In genomic region chr2:238097988-238098853, GRCh38 we compare ENCODE assay signal across 9 cellular contexts. TPM values are rescaled to one million over a fixed set of nuclear protein-coding genes. Genes with fewer than 3 reads are reported as not detected.
DNase-seq lines count a peak whose midpoint lies in the region; ATAC-seq, FAIRE-seq and TF ChIP-seq lines count a peak whose summit lies in the region.
"Had no signal": no experiment of that assay in that cellular context is flagged by ENCODE, and none has a peak within 500 bp of the region (broad histone marks: within the 10 kb centered on the region; RNA-seq: fewer than 3 reads in every experiment).

No MANE protein-coding gene starts in this region.

- intact Hi-C loops in kidney (cut with DNase I) = no loop called here

- H3K9me3 ChIP-seq in kidney (ENCODE audit: control insufficient read depth in 1 of 2, low read length in 2 of 2) = no peaks in the 10 kb centered on the region
- H3K9me3 ChIP-seq: ascending aorta had no signal

- peak overlapping the region; percentile 53 for H3K27ac Mint-ChIP-seq in activated naive CD8-positive, alpha-beta T cell treated with anti-CD3 and anti-CD28 coated beads, Interleukin-2, amount 50 U/mL, for 24 hours

- H3K36me3 Mint-ChIP-seq in activated naive CD8-positive, alpha-beta T cell treated with anti-CD3 and anti-CD28 coated beads, Interleukin-2, amount 50 U/mL, for 24 hours (ENCODE audit: low read depth) = peaks cover 18% of the 10 kb centered on the region

- no peak overlapping the region for H3K9ac ChIP-seq in kidney (ENCODE audit: low read length in 2 of 2)

- H3K4me1 Mint-ChIP-seq in activated naive CD8-positive, alpha-beta T cell treated with anti-CD3 and anti-CD28 coated beads, Interleukin-2, amount 50 U/mL, for 24 hours = peaks cover 13% of the 10 kb centered on the region

- peaks cover 0 to 2% of the 10 kb centered on the region in 2 donors for H3K36me3 ChIP-seq in kidney (ENCODE audit: control insufficient read depth in 1 of 2, insufficient read depth in 2 of 2, low read length in 2 of 2)
- H3K36me3 ChIP-seq: ascending aorta had no signal

- peak; percentile 25 to 29 for ATAC-seq in activated CD4-positive, CD25-positive, alpha-beta regulatory T cell treated with anti-CD3 and anti-CD28 coated beads, Interleukin-2, amount 50 U/mL, for 24 hours
- ATAC-seq in GM21619 (IDR thresholded peaks at IDR 0.05; ENCODE audit: unreplicated experiment) = peak; percentile 82
- peak; percentile 4 for ATAC-seq in activated naive CD8-positive, alpha-beta T cell treated with anti-CD3 and anti-CD28 coated beads, Interleukin-2, amount 50 U/mL, for 24 hours

- no peak for TF ChIP-seq CTCF in kidney (IDR thresholded peaks at IDR 0.05; ENCODE audit: borderline replicate concordance, extremely low read depth, insufficient read depth)

- H3K4me1 ChIP-seq in kidney (ENCODE audit: control insufficient read depth in 1 of 2, insufficient read depth in 1 of 2, low read depth in 1 of 2, low read length in 2 of 2) = no peaks in the 10 kb centered on the region
- H3K4me1 ChIP-seq: ascending aorta had no signal

- DNase-seq in activated CD4-positive, CD25-positive, alpha-beta regulatory T cell treated with anti-CD3 and anti-CD28 coated beads, Interleukin-2, amount 50 U/mL, for 72 hours = no peak
- peak; percentile 62 for DNase-seq in NCI-H1048 (lab: John Stamatoyannopoulos, UW)
- DNase-seq in activated naive CD8-positive, alpha-beta T cell treated with anti-CD3 and anti-CD28 coated beads, Interleukin-2, amount 50 U/mL, for 24 hours = no peak
- peak; percentile 66 for DNase-seq in kidney
- peak; percentile 78 for DNase-seq in urothelium cell line (ENCODE audit: low spot score)
- no peak for DNase-seq in activated CD4-positive, CD25-positive, alpha-beta regulatory T cell (lab: John Stamatoyannopoulos, UW)

- H3K27me3 Mint-ChIP-seq in activated naive CD8-positive, alpha-beta T cell treated with anti-CD3 and anti-CD28 coated beads, Interleukin-2, amount 50 U/mL, for 24 hours = no peaks in the 10 kb centered on the region

- no peak overlapping the region for H3K4me3 Mint-ChIP-seq in activated naive CD8-positive, alpha-beta T cell treated with anti-CD3 and anti-CD28 coated beads, Interleukin-2, amount 50 U/mL, for 24 hours

- no peak overlapping the region for H3K27ac ChIP-seq in kidney (ENCODE audit: low read depth in 2 of 2, low read length in 2 of 2)
- H3K27ac ChIP-seq: ascending aorta had no signal

- H3K9me3 Mint-ChIP-seq in activated naive CD8-positive, alpha-beta T cell treated with anti-CD3 and anti-CD28 coated beads, Interleukin-2, amount 50 U/mL, for 24 hours = no peaks in the 10 kb centered on the region

- no peak for FAIRE-seq in kidney (lab: Jason Lieb, UNC)
- FAIRE-seq in urothelium cell line (lab: Jason Lieb, UNC) = peak; percentile 53

- no peak overlapping the region for H3K4me3 ChIP-seq in kidney (ENCODE audit: low read length in 2 of 2)
- H3K4me3 ChIP-seq: ascending aorta had no signal

RNA-seq across cellular contexts. Expression of gene ESPNL, which starts 1.9 kb away (rescaled TPM):
- 2.7 TPM for total RNA-seq in kidney
- polyA plus RNA-seq in kidney (ENCODE audit: insufficient read depth, low read depth, low replicate concordance) = 0.28 TPM
- total RNA-seq: ascending aorta had no signal

RNA-seq across cellular contexts. Expression of gene SCLY, which starts 37.4 kb away (rescaled TPM):
- 18.3 TPM for total RNA-seq in kidney
- 21.9 TPM for polyA plus RNA-seq in kidney (ENCODE audit: insufficient read depth, low read depth, low replicate concordance)

RNA-seq across cellular contexts. Expression of gene KLHL30, which starts 40.2 kb away (rescaled TPM):
- total RNA-seq in kidney = 5.7 TPM
- 0.24 TPM for polyA plus RNA-seq in kidney (ENCODE audit: insufficient read depth, low read depth, low replicate concordance)

Comparison
In these comparisons a context has a peak if more than half of its experiments do, and no peak if none do; other contexts are left out.
1. ATAC-seq: peak in every context shown above with its lines; median percentile 82 in GM21619; 27 in activated CD4-positive, CD25-positive, alpha-beta regulatory T cell treated with anti-CD3 and anti-CD28 coated beads, Interleukin-2, amount 50 U/mL, for 24 hours; 4 in activated naive CD8-positive, alpha-beta T cell treated with anti-CD3 and anti-CD28 coated beads, Interleukin-2, amount 50 U/mL, for 24 hours.
2. DNase-seq: peak in NCI-H1048 (single experiment), kidney (single experiment) and urothelium cell line (single experiment); none in activated CD4-positive, CD25-positive, alpha-beta regulatory T cell treated with anti-CD3 and anti-CD28 coated beads, Interleukin-2, amount 50 U/mL, for 72 hours (single experiment), activated naive CD8-positive, alpha-beta T cell treated with anti-CD3 and anti-CD28 coated beads, Interleukin-2, amount 50 U/mL, for 24 hours (single experiment) and activated CD4-positive, CD25-positive, alpha-beta regulatory T cell (0 of 4).